Comparison of ENCODE assay signal across 8 cellular contexts in genomic region chr6:36027501-36028087, GRCh38. TPM values are rescaled to one million over a fixed set of nuclear protein-coding genes. Genes with fewer than 3 reads are reported as not detected.
DNase-seq lines count a peak whose midpoint lies in the region; ATAC-seq and TF ChIP-seq lines count a peak whose summit lies in the region.

Gene MAPK14, plus strand, starts transcription at chr6:36027808. Its CDS starts 350 bp downstream, at chr6:36028158.

- H3K4me3 Mint-ChIP-seq in WTC11: peak within 1 kb of the TSS; percentile 98

- ATAC-seq in HG03196 (IDR thresholded peaks at IDR 0.05; ENCODE audit: unreplicated experiment) (peak; percentile 84), WTC11 (peak; percentile 88)

- H3K79me2 ChIP-seq in smooth muscle cell (ENCODE audit: low read depth): peaks cover 47% of the 10 kb centered on the region

- TF ChIP-seq POLR2A in GM18951 (IDR thresholded peaks at IDR 0.05; ENCODE audit: extremely low read depth, insufficient read depth, insufficient read length): peak; percentile 93

- TF ChIP-seq CTCF in AG09319 (IDR thresholded peaks at IDR 0.05; ENCODE audit: low read depth, low read length) (peak; percentile 88), WTC11 (IDR thresholded peaks at IDR 0.05) (no peak), cardiac fibroblast (IDR thresholded peaks at IDR 0.05; ENCODE audit: low read depth, low read length) (peak; percentile 92), smooth muscle cell (IDR thresholded peaks at IDR 0.05; ENCODE audit: borderline replicate concordance, insufficient read depth, poor library complexity, severe bottlenecking) (peak; percentile 76)

- H3K36me3 Mint-ChIP-seq in WTC11: no peaks in the 10 kb centered on the region

- peak within 1 kb of the TSS; percentile 85 for H2AFZ ChIP-seq in smooth muscle cell (ENCODE audit: low read depth)

- no peaks in the 10 kb centered on the region for H3K9me3 ChIP-seq in smooth muscle cell (replicated peaks; ENCODE audit: low read depth)

- peaks cover 11% of the 10 kb centered on the region for H3K4me1 ChIP-seq in smooth muscle cell (ENCODE audit: low read depth)

- no peaks in the 10 kb centered on the region for H3K9me3 Mint-ChIP-seq in WTC11

- H3K27me3 Mint-ChIP-seq in WTC11 (ENCODE audit: low read depth): peaks cover 9% of the 10 kb centered on the region; the same call in 1 of the 2 replicates

- no peaks in the 10 kb centered on the region for H3K27me3 ChIP-seq in smooth muscle cell (ENCODE audit: low read depth)

- peak within 1 kb of the TSS; percentile 89 for H3K4me2 ChIP-seq in smooth muscle cell

- CTCF ChIA-PET in WTC11 (lab: Charles Lee): interaction anchor here (0.6 to 4.0 kb wide), 24 partner anchors 11 to 505 kb away, joined by 3 to 37 read pairs (median 4); no protein-coding TSS in a partner anchor

- POLR2A ChIA-PET in WTC11 (lab: Charles Lee): interaction anchor here (0.5 to 1.2 kb wide), 9 partner anchors 15 to 766 kb away, joined by 3 to 6 read pairs (median 4); no protein-coding TSS in a partner anchor

- H3K27ac ChIP-seq in smooth muscle cell (ENCODE audit: low read depth): peak within 1 kb of the TSS; percentile 78

- peaks cover 4% of the 10 kb centered on the region for H3F3A ChIP-seq in smooth muscle cell (ENCODE audit: low read depth)

- H3K36me3 ChIP-seq in smooth muscle cell (ENCODE audit: low read depth): no peaks in the 10 kb centered on the region

- peaks cover 52% of the 10 kb centered on the region for H3K4me1 Mint-ChIP-seq in WTC11

- peak within 1 kb of the TSS; percentile 38 for H3K27ac Mint-ChIP-seq in WTC11

- peak within 1 kb of the TSS; percentile 92 for H3K9ac ChIP-seq in smooth muscle cell (ENCODE audit: low read depth)

- under 1% methylated on average over 54 of the region's 62 CpGs for WGBS in smooth muscle cell (ENCODE audit: low lambda C conversion rate)

- in situ Hi-C loops in GM18951 (cut with MboI; ENCODE audit: low sequenced_read_pairs, unreplicated experiment): loop anchor here (5.0 to 10.0 kb wide), 2 partner anchors 70 to 327 kb away; no protein-coding TSS in a partner anchor

- DNase-seq in AG09319 (ENCODE audit: extremely low read depth, low read depth) (peak; percentile 99), NCI-H226 (peak; percentile 98), WTC11 (ENCODE audit: low spot score) (peak; percentile 99), cardiac fibroblast (ENCODE audit: low read depth in 2 of 2) (peak; percentile 100), iPS-NIHi11 (ENCODE audit: low spot score) (peak; percentile 94), smooth muscle cell (lab: John Stamatoyannopoulos, UW; ENCODE audit: unreplicated experiment) (peak; percentile 90)

- H4K20me1 ChIP-seq in smooth muscle cell (ENCODE audit: low read depth): peaks cover 34% of the 10 kb centered on the region

- peak within 1 kb of the TSS; percentile 98 to 99 for H3K4me3 ChIP-seq in cardiac fibroblast (replicated peaks in 1 of 2; ENCODE audit: low read depth in 2 of 2, low read length in 2 of 2)
- H3K4me3 ChIP-seq in smooth muscle cell: peak within 1 kb of the TSS; percentile 94

TF ChIP-seq in WTC11, 78 proteins besides CTCF, POLR2A, EP300 and RAD21 (continues in another document):
- TF ChIP-seq ERG (CRISPR knock-in tag; IDR thresholded peaks at IDR 0.05) (no peak), SP1 (CRISPR knock-in tag; conservative IDR thresholded peaks at IDR 0.05) (peak; percentile 64), ZNF219 (CRISPR knock-in tag; IDR thresholded peaks at IDR 0.05; ENCODE audit: borderline replicate concordance) (peak; percentile 24; the same call in 1 of the 2 replicates), USF2 (CRISPR knock-in tag; IDR thresholded peaks at IDR 0.05) (no peak), ESRRA (CRISPR knock-in tag; IDR thresholded peaks at IDR 0.05; ENCODE audit: borderline replicate concordance) (peak; percentile 61; the same call in 1 of the 2 replicates), FOXK1 (CRISPR knock-in tag; IDR thresholded peaks at IDR 0.05) (peak; percentile 58), TP53 (CRISPR knock-in tag; IDR thresholded peaks at IDR 0.05) (no peak), HMGXB4 (CRISPR knock-in tag; IDR thresholded peaks at IDR 0.05) (peak; percentile 83), ARID4B (CRISPR knock-in tag; IDR thresholded peaks at IDR 0.05; ENCODE audit: borderline replicate concordance) (peak; percentile 59; the same call in 1 of the 2 replicates), USF1 (CRISPR knock-in tag; IDR thresholded peaks at IDR 0.05) (no peak), ZBTB43 (CRISPR knock-in tag; IDR thresholded peaks at IDR 0.05) (0 out of 2 replicates have a peak, but pooled peaks have one; percentile 22), ZNF423 (CRISPR knock-in tag; IDR thresholded peaks at IDR 0.05) (no peak)

RNA-seq across cellular contexts. Expression of gene MAPK14, which starts in this region (rescaled TPM):
- total RNA-seq in WTC11 (2021): 30.8 to 34.7 TPM (median 34.0 TPM) in 3 replicates
- total RNA-seq in smooth muscle cell: 57.6 and 62.8 TPM in 2 replicates
- polyA plus RNA-seq in smooth muscle cell: 28.0 and 29.3 TPM in 2 replicates

Comparison
In these comparisons a context has a peak if more than half of its experiments do, and no peak if none do; other contexts are left out.
1. Peak in every context shown above with its lines: DNase-seq, ATAC-seq, H3K4me3 ChIP-seq and H3K27ac ChIP-seq.